7 cellular contexts compared by ENCODE assay signal in the genomic region with DNA sequence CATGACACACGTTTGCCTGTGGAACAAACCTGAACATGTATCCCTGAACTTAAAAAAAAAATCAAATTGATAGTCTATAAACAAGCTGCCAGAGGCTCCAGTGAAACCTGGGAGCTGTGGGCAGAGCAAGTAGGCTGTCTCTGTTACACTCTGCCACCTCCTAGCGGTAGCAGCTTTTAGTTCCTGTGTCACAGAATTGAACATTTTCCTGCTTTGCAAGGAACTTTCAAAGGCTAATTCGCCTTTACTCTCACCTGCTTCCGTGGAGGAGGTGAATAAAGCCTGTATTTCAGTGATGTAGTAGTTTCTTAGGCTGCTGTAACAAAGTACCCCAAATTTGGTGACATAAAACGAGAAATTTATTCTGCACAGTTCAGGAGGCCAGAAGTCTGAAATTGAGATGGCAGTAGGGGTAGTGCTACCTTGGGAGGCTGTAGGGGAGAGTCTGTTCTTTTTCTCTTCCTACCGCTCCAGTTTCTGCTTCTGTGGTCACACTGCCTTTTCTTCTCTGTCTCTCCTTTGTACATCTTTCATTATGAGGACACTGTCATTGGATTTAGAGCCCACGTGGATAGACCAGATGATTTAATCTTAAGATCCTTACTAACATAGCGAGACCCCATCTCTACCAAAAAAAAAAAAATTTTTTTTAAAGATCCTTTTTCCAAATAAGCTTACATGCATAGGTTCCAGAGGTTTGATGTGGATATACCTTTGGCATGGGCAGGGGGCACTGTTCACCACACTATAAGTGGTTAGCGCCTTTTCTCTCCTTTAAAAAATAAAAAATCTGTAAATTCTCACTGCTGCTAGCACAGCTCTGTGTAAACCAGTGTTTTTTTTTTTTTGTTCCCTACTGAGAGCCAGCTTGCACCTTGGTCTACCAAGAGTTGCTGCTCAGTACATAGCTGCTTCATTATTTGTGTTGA. TPM values are rescaled to one million over a fixed set of nuclear protein-coding genes. Genes with fewer than 3 reads are reported as not detected.
DNase-seq lines count a peak whose midpoint lies in the region; ATAC-seq and TF ChIP-seq lines count a peak whose summit lies in the region.

No MANE protein-coding gene starts in this region.

- H2AFZ ChIP-seq in neuronal stem cell (ENCODE audit: low read length): no peak overlapping the region

- no peak overlapping the region for H3K9ac ChIP-seq in neuronal stem cell (ENCODE audit: low read depth, low read length, poor library complexity)

- no peak overlapping the region for H3K4me3 ChIP-seq in body of pancreas
- H3K4me3 ChIP-seq in neuronal stem cell (ENCODE audit: low read length in 2 of 2): no peak overlapping the region

- H4K8ac ChIP-seq in neuronal stem cell (ENCODE audit: low read depth, low read length): no peak overlapping the region

- H2BK15ac ChIP-seq in neuronal stem cell (ENCODE audit: low read length): no peak overlapping the region

- H4K91ac ChIP-seq in neuronal stem cell (ENCODE audit: low read depth, low read length, poor library complexity): no peak overlapping the region

- ATAC-seq in body of pancreas: peak; percentile 72

- H3K4me2 ChIP-seq in neuronal stem cell (ENCODE audit: insufficient read depth, low read length, poor library complexity, severe bottlenecking): no peak overlapping the region

- peak; percentile 42 for TF ChIP-seq CTCF in GM10266 (IDR thresholded peaks at IDR 0.05; ENCODE audit: control insufficient read depth, insufficient read depth, low read depth, missing control alignments)
- TF ChIP-seq CTCF in body of pancreas (IDR thresholded peaks at IDR 0.05): peak in 6 of 7 experiments; percentile 14 to 60 (median 40)

- peaks cover 0 to 2% of the 10 kb centered on the region in 2 donors for H3K36me3 ChIP-seq in body of pancreas (replicated peaks in 1 of 2; ENCODE audit: insufficient read depth in 1 of 2, low read depth in 2 of 2)
- H3K36me3 ChIP-seq in neuronal stem cell (replicated peaks in 1 of 2; ENCODE audit: control insufficient read depth in 2 of 2, insufficient read depth in 2 of 2, low read length in 2 of 2): peaks cover 18 to 97% of the 10 kb centered on the region in 2 donors

- no peak overlapping the region for H2BK120ac ChIP-seq in neuronal stem cell (ENCODE audit: low read depth, low read length)

- intact Hi-C loops in body of pancreas (cut with DNase I): no loop called here

- H3K27ac ChIP-seq in body of pancreas: peak overlapping the region in 1 of 4 donors; percentile 15
- no peak overlapping the region for H3K27ac ChIP-seq in neuronal stem cell (replicated peaks; ENCODE audit: low read length)

- H3K4me1 ChIP-seq in body of pancreas (peaks cover 8% of the 10 kb centered on the region), neuronal stem cell (ENCODE audit: control insufficient read depth in 2 of 2, insufficient read depth in 1 of 2, low read depth in 1 of 2, low read length in 2 of 2) (no peaks in the 10 kb centered on the region)

- no peak overlapping the region for H2BK12ac ChIP-seq in neuronal stem cell (ENCODE audit: low read length)

- H3K18ac ChIP-seq in neuronal stem cell (ENCODE audit: low read length): no peak overlapping the region

- H3K27me3 ChIP-seq in body of pancreas: no peaks in the 10 kb centered on the region
- H3K27me3 ChIP-seq in neuronal stem cell (ENCODE audit: control insufficient read depth in 3 of 3, insufficient read depth in 3 of 3, low read depth in 1 of 3, low read length in 3 of 3): no peaks in the 10 kb centered on the region

- H2AK5ac ChIP-seq in neuronal stem cell (ENCODE audit: low read depth, low read length): no peak overlapping the region

- no peaks in the 10 kb centered on the region for H3K79me1 ChIP-seq in neuronal stem cell (ENCODE audit: low read depth, low read length)

- H3K14ac ChIP-seq in neuronal stem cell (ENCODE audit: low read length): no peak overlapping the region

- DNase-seq in GM10266 (ENCODE audit: extremely low spot score) (no peak), Kasumi-1 (lab: John Stamatoyannopoulos, UW) (peak; percentile 30 to 63), body of pancreas (peak; percentile 57 to 71 (median 62)), neuronal stem cell (ENCODE audit: low spot score) (peak; percentile 24), DMS79 (lab: John Stamatoyannopoulos, UW) (no peak), SKM-1 treated with dmso at 0.1 percent for 144 hours (lab: John Stamatoyannopoulos, UW; ENCODE audit: unreplicated experiment) (no peak), H4 (ENCODE audit: low spot score) (no peak)

- no peaks in the 10 kb centered on the region for H3K9me3 ChIP-seq in body of pancreas
- H3K9me3 ChIP-seq in neuronal stem cell (replicated peaks in 1 of 2; ENCODE audit: control insufficient read depth in 2 of 2, insufficient read depth in 1 of 2, low read depth in 1 of 2, low read length in 2 of 2): no peaks in the 10 kb centered on the region

- no peak overlapping the region for H2BK5ac ChIP-seq in neuronal stem cell (ENCODE audit: low read length)

- H3K23ac ChIP-seq in neuronal stem cell (ENCODE audit: low read depth, low read length, poor library complexity): no peak overlapping the region

- 61 to 63% methylated on average over 9 of the region's 9 CpGs for WGBS in body of pancreas, 2 donors
- no CpG with 5 or more reads among the region's 9 CpGs for WGBS in neuronal stem cell (ENCODE audit: extremely low coverage in 2 of 2, insufficient read length in 2 of 2, insufficient replicate concordance in 1 of 2), 2 donors

- no peak for TF ChIP-seq POLR2A in body of pancreas (IDR thresholded peaks at IDR 0.05)

- no peak overlapping the region for H3K4ac ChIP-seq in neuronal stem cell (ENCODE audit: low read length)

RNA-seq across cellular contexts. Expression of gene FBXO22, which starts 25.3 kb away (rescaled TPM):
- 10 to 100 TPM; 13.5 to 23.9 TPM for total RNA-seq in body of pancreas
- polyA plus RNA-seq in neuronal stem cell (2013, experiment 1 of 2): 43.3 TPM
- polyA plus RNA-seq in neuronal stem cell (2013, experiment 2 of 2): 42.6 TPM
- 46.4 and 60.0 TPM in 2 replicates for total RNA-seq in H4 (2014; rRNA removed; shearing (Covaris generic))

Comparison
In these comparisons a context has a peak if more than half of its experiments do, and no peak if none do; other contexts are left out.
1. DNase-seq: peak in Kasumi-1 (2 of 2), body of pancreas (4 of 4) and neuronal stem cell (single experiment); none in GM10266 (single experiment), DMS79 (single experiment), SKM-1 treated with dmso at 0.1 percent for 144 hours (single experiment) and H4 (single experiment).